15 cellular contexts compared by ENCODE assay signal in the genomic region with DNA sequence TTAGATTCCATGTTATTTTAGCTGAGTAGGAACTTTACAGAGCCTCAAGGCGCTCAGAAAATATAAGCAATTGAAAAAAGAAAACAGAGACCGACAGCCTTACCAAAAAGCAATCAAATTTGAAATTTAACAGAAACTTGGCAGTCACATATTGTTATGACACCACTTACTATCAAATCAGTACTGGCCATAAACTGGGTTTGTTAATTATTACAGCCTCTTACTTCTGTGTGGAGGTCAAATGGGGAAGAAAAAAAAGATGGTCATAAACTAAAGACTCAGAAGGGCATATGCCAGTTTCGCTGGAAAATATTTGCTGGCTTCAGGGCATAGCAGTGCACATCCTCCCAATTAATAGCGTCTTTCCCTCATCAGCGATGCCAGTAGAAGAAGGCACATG. TPM values are rescaled to one million over a fixed set of nuclear protein-coding genes. Genes with fewer than 3 reads are reported as not detected.
DNase-seq lines count a peak whose midpoint lies in the region; ATAC-seq, FAIRE-seq and TF ChIP-seq lines count a peak whose summit lies in the region.
"Had no signal": no experiment of that assay in that cellular context is flagged by ENCODE, and none has a peak within 500 bp of the region (broad histone marks: within the 10 kb centered on the region; RNA-seq: fewer than 3 reads in every experiment).

No MANE protein-coding gene starts in this region.

- WGBS in body of pancreas, 2 donors = 62 to 73% methylated on average over 5 of the region's 5 CpGs

- H3K9ac ChIP-seq in duodenal mucosa (ENCODE audit: low read depth in 1 of 2, low read length in 2 of 2) = no peak overlapping the region
- H3K9ac ChIP-seq in kidney (ENCODE audit: low read length in 2 of 2) = no peak overlapping the region
- no peak overlapping the region for H3K9ac ChIP-seq in mucosa of rectum (ENCODE audit: low read depth in 1 of 2, low read length in 2 of 2)
- H3K9ac ChIP-seq: BLaER1 treated with 17β-estradiol and CSF1 and Interleukin-3, amounts not matched to agents 10 nM and 100 nM had no signal

- TF ChIP-seq CTCF in body of pancreas (IDR thresholded peaks at IDR 0.05) = no peak
- TF ChIP-seq CTCF in kidney (IDR thresholded peaks at IDR 0.05; ENCODE audit: borderline replicate concordance, extremely low read depth, insufficient read depth) = no peak

- H3K27ac ChIP-seq in body of pancreas = no peak overlapping the region
- no peak overlapping the region for H3K27ac ChIP-seq in duodenal mucosa (ENCODE audit: low read depth, low read length)
- H3K27ac ChIP-seq in kidney (ENCODE audit: low read depth in 2 of 2, low read length in 2 of 2) = no peak overlapping the region
- no peak overlapping the region for H3K27ac ChIP-seq in mucosa of rectum (ENCODE audit: low read depth in 2 of 2, low read length in 2 of 2)
- H3K27ac ChIP-seq: BLaER1 treated with 17β-estradiol and CSF1 and Interleukin-3, amounts not matched to agents 10 nM and 100 nM had no signal

- H3K4me3 ChIP-seq in body of pancreas = no peak overlapping the region
- peak overlapping the region; percentile 18 to 23 for H3K4me3 ChIP-seq in duodenal mucosa (ENCODE audit: low read depth in 1 of 2, low read length in 2 of 2)
- no peak overlapping the region for H3K4me3 ChIP-seq in kidney (ENCODE audit: low read length in 2 of 2)
- peak overlapping the region; percentile 5 to 10 for H3K4me3 ChIP-seq in mucosa of rectum (ENCODE audit: low read length in 2 of 2)
- H3K4me3 ChIP-seq: BLaER1 treated with 17β-estradiol and CSF1 and Interleukin-3, amounts not matched to agents 10 nM and 100 nM had no signal

- H3K9me3 ChIP-seq in body of pancreas = no peaks in the 10 kb centered on the region
- no peaks in the 10 kb centered on the region for H3K9me3 ChIP-seq in duodenal mucosa (ENCODE audit: control insufficient read depth in 1 of 2, low read length in 2 of 2)
- no peaks in the 10 kb centered on the region for H3K9me3 ChIP-seq in kidney (ENCODE audit: control insufficient read depth in 1 of 2, low read length in 2 of 2)
- H3K9me3 ChIP-seq in mucosa of rectum (ENCODE audit: control insufficient read depth in 2 of 2, low read length in 2 of 2) = no peaks in the 10 kb centered on the region
- H3K9me3 ChIP-seq: BLaER1 treated with 17β-estradiol and CSF1 and Interleukin-3, amounts not matched to agents 10 nM and 100 nM had no signal

- peak; percentile 8 for FAIRE-seq in kidney (lab: Jason Lieb, UNC)

- intact Hi-C loops in body of pancreas (cut with DNase I) = no loop called here
- intact Hi-C loops in kidney (cut with DNase I) = no loop called here

- H3K27me3 ChIP-seq in body of pancreas = no peaks in the 10 kb centered on the region
- no peaks in the 10 kb centered on the region for H3K27me3 ChIP-seq in duodenal mucosa (ENCODE audit: control insufficient read depth in 1 of 2, insufficient read depth in 2 of 2, low read length in 2 of 2)
- H3K27me3 ChIP-seq in mucosa of rectum (ENCODE audit: control insufficient read depth in 2 of 2, insufficient read depth in 2 of 2, low read length in 2 of 2) = no peaks in the 10 kb centered on the region
- H3K27me3 ChIP-seq: BLaER1 treated with 17β-estradiol and CSF1 and Interleukin-3, amounts not matched to agents 10 nM and 100 nM had no signal

- ATAC-seq in body of pancreas (peak; percentile 33), GM18498 (IDR thresholded peaks at IDR 0.05; ENCODE audit: unreplicated experiment) (no peak)

- no peak for TF ChIP-seq POLR2A in body of pancreas (IDR thresholded peaks at IDR 0.05)

- DNase-seq in body of pancreas (no peak), kidney (no peak), SKM-1 treated with dmso at 0.1 percent for 144 hours (lab: John Stamatoyannopoulos, UW; ENCODE audit: unreplicated experiment) (no peak), medulla oblongata (ENCODE audit: extremely low spot score) (no peak), NCI-H146 (lab: John Stamatoyannopoulos, UW) (no peak)
- DNase-seq: ACHN; CD4-positive, CD25-positive, alpha-beta regulatory T cell; DMS53; GF-D8; GOT3; H9 had no signal

- H3K36me3 ChIP-seq in body of pancreas (replicated peaks in 1 of 2; ENCODE audit: insufficient read depth in 1 of 2, low read depth in 2 of 2) = no peaks in the 10 kb centered on the region
- H3K36me3 ChIP-seq in duodenal mucosa (ENCODE audit: control insufficient read depth in 1 of 2, insufficient read depth in 2 of 2, low read length in 2 of 2) = no peaks in the 10 kb centered on the region
- H3K36me3 ChIP-seq in kidney (ENCODE audit: control insufficient read depth in 1 of 2, insufficient read depth in 2 of 2, low read length in 2 of 2) = no peaks in the 10 kb centered on the region
- peaks cover 0 to 2% of the 10 kb centered on the region in 2 donors for H3K36me3 ChIP-seq in mucosa of rectum (ENCODE audit: control insufficient read depth in 2 of 2, insufficient read depth in 2 of 2, low read length in 2 of 2)
- H3K36me3 ChIP-seq: BLaER1 treated with 17β-estradiol and CSF1 and Interleukin-3, amounts not matched to agents 10 nM and 100 nM had no signal

- no peaks in the 10 kb centered on the region for H3K4me1 ChIP-seq in body of pancreas
- peaks cover 0 to 8% of the 10 kb centered on the region in 2 donors for H3K4me1 ChIP-seq in duodenal mucosa (ENCODE audit: control insufficient read depth in 1 of 2, insufficient read depth in 2 of 2, low read length in 2 of 2)
- no peaks in the 10 kb centered on the region for H3K4me1 ChIP-seq in kidney (ENCODE audit: control insufficient read depth in 1 of 2, insufficient read depth in 1 of 2, low read depth in 1 of 2, low read length in 2 of 2)
- peaks cover 0 to 5% of the 10 kb centered on the region in 2 donors for H3K4me1 ChIP-seq in mucosa of rectum (ENCODE audit: control insufficient read depth in 2 of 2, insufficient read depth in 2 of 2, low read length in 2 of 2)
- H3K4me1 ChIP-seq: BLaER1 treated with 17β-estradiol and CSF1 and Interleukin-3, amounts not matched to agents 10 nM and 100 nM had no signal

RNA-seq across cellular contexts. Expression of a gene that starts 45.5 kb away (rescaled TPM):
- total RNA-seq in body of pancreas = 10 to 100 TPM; 42.0 to 50.4 TPM
- total RNA-seq in kidney = 62.8 TPM
- polyA plus RNA-seq in kidney (ENCODE audit: insufficient read depth, low read depth, low replicate concordance) = 117 TPM

Comparison
In these comparisons a context has a peak if more than half of its experiments do, and no peak if none do; other contexts are left out.
1. H3K4me3 ChIP-seq: peak in duodenal mucosa (2 of 2) and mucosa of rectum (2 of 2); none in body of pancreas (0 of 2) and kidney (0 of 2).